In genomic region chr6:48535569-48535968, GRCh38 we compare ENCODE assay signal across 12 cellular contexts.
DNase-seq lines count a peak whose midpoint lies in the region; ATAC-seq lines count a peak whose summit lies in the region.
"Had no signal": no experiment of that assay in that cellular context is flagged by ENCODE, and none has a peak within 500 bp of the region (broad histone marks: within the 10 kb centered on the region; RNA-seq: fewer than 3 reads in every experiment).

No MANE protein-coding gene starts in this region.

- no peak for ATAC-seq in GM21528 (IDR thresholded peaks at IDR 0.05; ENCODE audit: low FRiP score, unreplicated experiment)
- ATAC-seq: heart left ventricle; naive thymus-derived CD4-positive, alpha-beta T cell; stimulated activated memory B cell treated with anti-CD40 and anti-IgM and Interleukin-4, amounts not matched to agents 10 μg/mL and 1 μg/mL and 100 μg/mL, for 72 hours had no signal

- H3K4me3 ChIP-seq in skeletal muscle cell (ENCODE audit: low read depth, low read length), result no peak overlapping the region
- H3K4me3 ChIP-seq: heart left ventricle had no signal

- DNase-seq in HPDE6-E6E7 (ENCODE audit: extremely low spot score) (peak; percentile 13), OCI-M2 (lab: John Stamatoyannopoulos, UW; ENCODE audit: unreplicated experiment) (peak; percentile 74), fibroblast of gingiva (ENCODE audit: low read depth) (peak; percentile 1), skeletal muscle cell (ENCODE audit: low read depth) (peak; percentile 45), SHP77 (lab: John Stamatoyannopoulos, UW) (no peak)
- no peak for DNase-seq in stimulated activated CD4-positive, alpha-beta T cell treated with anti-CD3 and anti-CD28 coated beads, Interleukin-15, amount 100 ng/mL, for 24 hours
- DNase-seq: DMS79; heart left ventricle; naive thymus-derived CD4-positive, alpha-beta T cell; NCI-H1048 had no signal

Comparison
In these comparisons a context has a peak if more than half of its experiments do, and no peak if none do; other contexts are left out.
1. DNase-seq: peak in HPDE6-E6E7 (single experiment), OCI-M2 (single experiment), fibroblast of gingiva (single experiment) and skeletal muscle cell (single experiment); none in SHP77 (0 of 2) and stimulated activated CD4-positive, alpha-beta T cell treated with anti-CD3 and anti-CD28 coated beads, Interleukin-15, amount 100 ng/mL, for 24 hours (single experiment).